8 cellular contexts compared by ENCODE assay signal in genomic region chr18:77054606-77055428, GRCh38.
DNase-seq lines count a peak whose midpoint lies in the region; ATAC-seq, FAIRE-seq and TF ChIP-seq lines count a peak whose summit lies in the region.

No MANE protein-coding gene starts in this region.

- H3K36me3 ChIP-seq in duodenal mucosa (ENCODE audit: control insufficient read depth in 1 of 2, insufficient read depth in 2 of 2, low read length in 2 of 2) = peaks cover 0 to 11% of the 10 kb centered on the region in 2 donors
- H3K36me3 ChIP-seq in mesendoderm (ENCODE audit: control insufficient read depth, insufficient read depth, low read length) = no peaks in the 10 kb centered on the region

- H2BK120ac ChIP-seq in mesendoderm (ENCODE audit: low read depth, low read length) = no peak overlapping the region

- no peak overlapping the region for H3K18ac ChIP-seq in mesendoderm (ENCODE audit: low read length)

- TF ChIP-seq CTCF in A549 (IDR thresholded peaks at IDR 0.05) = peak; percentile 57

- H2BK5ac ChIP-seq in mesendoderm (ENCODE audit: low read length) = no peak overlapping the region

- 18% methylated on average over 12 of the region's 15 CpGs for WGBS in A549 (ENCODE audit: missing lambda C conversion rate)
- WGBS in mesendoderm (ENCODE audit: extremely low coverage, insufficient coverage, low lambda C conversion rate) = no CpG with 5 or more reads among the region's 15 CpGs

- H2AK5ac ChIP-seq in mesendoderm (ENCODE audit: low read length) = no peak overlapping the region

- H4K8ac ChIP-seq in mesendoderm (ENCODE audit: low read depth, low read length) = no peak overlapping the region

- TF ChIP-seq RAD21 in A549 (conservative IDR thresholded peaks at IDR 0.05 in 1 of 2, IDR thresholded peaks at IDR 0.05 in 1 of 2) = peak; percentile 66 to 73

- TF ChIP-seq POLR2A in A549 (IDR thresholded peaks at IDR 0.05; ENCODE audit: low read length) (no peak), GM18526 (IDR thresholded peaks at IDR 0.05; ENCODE audit: extremely low read depth, insufficient read length) (peak; percentile 23)

- ATAC-seq in A549 = peak; percentile 96
- peak; percentile 80 for ATAC-seq in HG03045 (IDR thresholded peaks at IDR 0.05; ENCODE audit: unreplicated experiment)

- H3K79me1 ChIP-seq in mesendoderm (ENCODE audit: low read length) = no peaks in the 10 kb centered on the region

- no peak overlapping the region for H3K4ac ChIP-seq in mesendoderm (ENCODE audit: low read depth, low read length)

- H3K4me2 ChIP-seq in A549 (peak overlapping the region; percentile 60), mesendoderm (ENCODE audit: low read length) (no peak overlapping the region)

- no peak overlapping the region for H3K23ac ChIP-seq in mesendoderm (ENCODE audit: low read length)

- no peak for FAIRE-seq in A549 (lab: Jason Lieb, UNC)

- H3K4me3 ChIP-seq in A549 = no peak overlapping the region
- peak overlapping the region; percentile 40 to 53 for H3K4me3 ChIP-seq in duodenal mucosa (ENCODE audit: low read depth in 1 of 2, low read length in 2 of 2)
- H3K4me3 ChIP-seq in mesendoderm (ENCODE audit: low read length) = no peak overlapping the region

- peak overlapping the region; percentile 7 to 45 for H3K9ac ChIP-seq in duodenal mucosa (ENCODE audit: low read depth in 1 of 2, low read length in 2 of 2)
- H3K9ac ChIP-seq in mesendoderm (ENCODE audit: low read length) = no peak overlapping the region

- no peak overlapping the region for H2BK15ac ChIP-seq in mesendoderm (replicated peaks; ENCODE audit: low read depth)

- peak overlapping the region; percentile 80 to 89 for H3K27ac ChIP-seq in A549
- peak overlapping the region; percentile 91 for H3K27ac ChIP-seq in duodenal mucosa (ENCODE audit: low read depth, low read length)
- no peak overlapping the region for H3K27ac ChIP-seq in mesendoderm (ENCODE audit: low read depth, low read length)

- H4K5ac ChIP-seq in mesendoderm (ENCODE audit: low read length) = no peak overlapping the region

- no peak for TF ChIP-seq EP300 in A549 (IDR thresholded peaks at IDR 0.05)

- DNase-seq in A549 (ENCODE audit: low read depth in 1 of 2, low spot score in 1 of 2) (peak; percentile 66 to 82), NCI-H2227 (lab: John Stamatoyannopoulos, UW; ENCODE audit: unreplicated experiment) (peak; percentile 28), mesendoderm (peak; percentile 85)
- peak; percentile 47 to 71 for DNase-seq in activated CD4-positive, alpha-beta T cell treated with anti-CD3 and anti-CD28 coated beads, Interleukin-2, amount 50 U/mL, for 24 hours (ENCODE audit: low read depth in 1 of 2, low spot score in 1 of 2)
- DNase-seq in stimulated activated CD8-positive, alpha-beta memory T cell treated with anti-CD3 and anti-CD28 coated beads, Interleukin-12 subunit alpha, Interleukin-12 subunit beta, amount 100 ng/mL, for 4 hours (ENCODE audit: low read depth) = peak; percentile 55

- H3K56ac ChIP-seq in mesendoderm (ENCODE audit: low read length) = peak overlapping the region; percentile 56

- H3K9me3 ChIP-seq in A549 = no peaks in the 10 kb centered on the region
- no peaks in the 10 kb centered on the region for H3K9me3 ChIP-seq in duodenal mucosa (ENCODE audit: control insufficient read depth in 1 of 2, low read length in 2 of 2)

- H3K79me2 ChIP-seq in mesendoderm (ENCODE audit: control insufficient read depth, insufficient read depth, low read length) = no peaks in the 10 kb centered on the region

- no peaks in the 10 kb centered on the region for H3K27me3 ChIP-seq in duodenal mucosa (ENCODE audit: control insufficient read depth in 1 of 2, insufficient read depth in 2 of 2, low read length in 2 of 2)
- H3K27me3 ChIP-seq in mesendoderm (ENCODE audit: insufficient read depth, low read length, poor library complexity) = no peaks in the 10 kb centered on the region

- H3K4me1 ChIP-seq in A549 = peaks cover 34% of the 10 kb centered on the region
- H3K4me1 ChIP-seq in duodenal mucosa (ENCODE audit: control insufficient read depth in 1 of 2, insufficient read depth in 2 of 2, low read length in 2 of 2) = peaks cover 42 to 56% of the 10 kb centered on the region in 2 donors
- H3K4me1 ChIP-seq in mesendoderm (ENCODE audit: control insufficient read depth, low read depth, low read length) = peaks cover 12% of the 10 kb centered on the region

- POLR2A ChIA-PET in A549 (lab: Yijun Ruan, JAX) = interaction anchor here (0.7 to 1.3 kb wide), 3 partner anchors 11 to 233 kb away, joined by 3 to 4 read pairs (median 3); partner anchors contain the start of gene ZNF236

- CTCF ChIA-PET in A549 (lab: Yijun Ruan, JAX) = interaction anchor here (0.5 to 1.6 kb wide), 15 partner anchors 9 to 253 kb away, joined by 3 to 8 read pairs (median 3); no protein-coding TSS in a partner anchor

TF ChIP-seq in A549, 52 proteins besides CTCF, POLR2A, EP300 and RAD21:
- TF ChIP-seq SMC3 (IDR thresholded peaks at IDR 0.05) = peak; percentile 61
- peak in 1 of 2 experiments; percentile 24; a peak in 1 of 5 replicates for TF ChIP-seq JUN (IDR thresholded peaks at IDR 0.05)
- no peak for TF ChIP-seq FOSL2 (IDR thresholded peaks at IDR 0.05)
- TF ChIP-seq FOSL2 (CRISPR knock-in tag; IDR thresholded peaks at IDR 0.05) = peak; percentile 57
- no peak for TF ChIP-seq CEBPB (IDR thresholded peaks at IDR 0.05)
- no peak for TF ChIP-seq ZC3H11A (IDR thresholded peaks at IDR 0.05)
- TF ChIP-seq MAFK (IDR thresholded peaks at IDR 0.05; ENCODE audit: partially characterized antibody) = peak; percentile 73
- TF ChIP-seq MAX (IDR thresholded peaks at IDR 0.05) = peak; percentile 35; the same call in 1 of the 2 replicates

Comparison
In these comparisons a context has a peak if more than half of its experiments do, and no peak if none do; other contexts are left out.
1. DNase-seq: peak in every context shown above with its lines; median percentile 85 in mesendoderm; 74 in A549; 59 in activated CD4-positive, alpha-beta T cell treated with anti-CD3 and anti-CD28 coated beads, Interleukin-2, amount 50 U/mL, for 24 hours; 55 in stimulated activated CD8-positive, alpha-beta memory T cell treated with anti-CD3 and anti-CD28 coated beads, Interleukin-12 subunit alpha, Interleukin-12 subunit beta, amount 100 ng/mL, for 4 hours; 28 in NCI-H2227.
2. H3K4me3 ChIP-seq: peak in duodenal mucosa (2 of 2); none in A549 (single experiment) and mesendoderm (single experiment).